1 cellular context compared by ENCODE assay signal in the genomic region with DNA sequence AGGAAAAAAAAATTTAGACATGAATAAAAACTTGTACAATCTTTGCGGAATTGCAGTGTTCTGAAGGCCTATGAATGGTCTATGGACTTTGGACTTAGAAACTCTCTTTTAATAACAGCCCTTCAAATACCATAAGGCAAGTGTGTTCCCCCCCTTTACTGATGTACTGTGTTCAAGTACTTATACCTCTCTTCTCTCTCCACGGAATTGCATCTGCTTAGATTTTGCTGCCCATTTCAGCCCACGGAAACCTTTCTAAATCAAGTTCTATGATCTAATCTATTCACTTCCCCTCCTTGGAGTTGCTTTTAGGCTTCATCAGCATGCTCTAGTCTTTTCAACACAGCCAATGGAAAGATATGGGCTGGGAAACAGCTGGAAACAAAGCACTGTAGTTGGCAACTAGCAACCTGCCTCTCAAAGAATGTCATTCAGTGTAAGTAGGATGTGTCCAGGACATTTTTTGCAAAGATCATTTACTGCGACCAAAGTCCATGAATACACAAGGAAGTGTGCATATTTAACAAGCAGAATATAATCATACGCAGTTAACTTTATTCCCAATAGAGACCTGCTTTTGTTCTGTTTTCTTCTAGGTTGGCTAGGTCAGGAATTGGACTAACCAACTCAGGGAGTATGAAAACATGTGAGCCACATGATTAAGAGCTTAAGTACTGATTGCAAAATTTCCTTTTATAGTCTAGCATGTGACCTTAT.
TF ChIP-seq lines count a peak whose summit lies in the region.

No MANE protein-coding gene starts in this region.

TF ChIP-seq in IMR-90, 13 proteins besides CTCF, POLR2A, EP300 and RAD21 (continued from another document):
- TF ChIP-seq, protein P1, sequence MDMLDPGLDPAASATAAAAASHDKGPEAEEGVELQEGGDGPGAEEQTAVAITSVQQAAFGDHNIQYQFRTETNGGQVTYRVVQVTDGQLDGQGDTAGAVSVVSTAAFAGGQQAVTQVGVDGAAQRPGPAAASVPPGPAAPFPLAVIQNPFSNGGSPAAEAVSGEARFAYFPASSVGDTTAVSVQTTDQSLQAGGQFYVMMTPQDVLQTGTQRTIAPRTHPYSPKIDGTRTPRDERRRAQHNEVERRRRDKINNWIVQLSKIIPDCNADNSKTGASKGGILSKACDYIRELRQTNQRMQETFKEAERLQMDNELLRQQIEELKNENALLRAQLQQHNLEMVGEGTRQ (IDR thresholded peaks at IDR 0.05; ENCODE audit: low read depth, low read length) = no peak
- TF ChIP-seq SMC3 (IDR thresholded peaks at IDR 0.05; ENCODE audit: low read depth, low read length) (no peak), FOS (IDR thresholded peaks at IDR 0.05; ENCODE audit: low read depth, low read length) (no peak), MXI1 (IDR thresholded peaks at IDR 0.05; ENCODE audit: borderline replicate concordance, low read depth, low read length) (no peak), BHLHE40 (IDR thresholded peaks at IDR 0.05; ENCODE audit: low read depth, low read length) (no peak)
- TF ChIP-seq, protein P2, sequence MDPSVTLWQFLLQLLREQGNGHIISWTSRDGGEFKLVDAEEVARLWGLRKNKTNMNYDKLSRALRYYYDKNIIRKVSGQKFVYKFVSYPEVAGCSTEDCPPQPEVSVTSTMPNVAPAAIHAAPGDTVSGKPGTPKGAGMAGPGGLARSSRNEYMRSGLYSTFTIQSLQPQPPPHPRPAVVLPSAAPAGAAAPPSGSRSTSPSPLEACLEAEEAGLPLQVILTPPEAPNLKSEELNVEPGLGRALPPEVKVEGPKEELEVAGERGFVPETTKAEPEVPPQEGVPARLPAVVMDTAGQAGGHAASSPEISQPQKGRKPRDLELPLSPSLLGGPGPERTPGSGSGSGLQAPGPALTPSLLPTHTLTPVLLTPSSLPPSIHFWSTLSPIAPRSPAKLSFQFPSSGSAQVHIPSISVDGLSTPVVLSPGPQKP (IDR thresholded peaks at IDR 0.05; ENCODE audit: borderline replicate concordance, low read depth, low read length) = no peak
TF ChIP-seq in IMR-90: peak in this region for 0.
